Comparison of ENCODE assay signal across 8 cellular contexts in genomic region chr2:230219419-230220331, GRCh38. TPM values are rescaled to one million over a fixed set of nuclear protein-coding genes. Genes with fewer than 3 reads are reported as not detected.
DNase-seq lines count a peak whose midpoint lies in the region; ATAC-seq and TF ChIP-seq lines count a peak whose summit lies in the region.

Gene SP110 (minus strand): TSS chr2:230219984. CDS start chr2:230216927, 3,057 bp downstream.

- ATAC-seq in GM18909 (IDR thresholded peaks at IDR 0.05; ENCODE audit: poor library complexity, unreplicated experiment) (peak; percentile 83), HG03196 (IDR thresholded peaks at IDR 0.05; ENCODE audit: unreplicated experiment) (peak; percentile 87), Panc1 (peak; percentile 99)
- peak; percentile 93 to 94 for ATAC-seq in natural killer cell treated with Interleukin-12 subunit alpha and Interleukin-12 subunit beta and Interleukin-15 and Interleukin-18, amount 100 ng/mL, for 72 hours
- peak; percentile 96 for ATAC-seq in stimulated activated naive CD8-positive, alpha-beta T cell treated with anti-CD3 and anti-CD28 coated beads, Interleukin-15, Interleukin-2, amounts not matched to agents 100 U/mL and 50 U/mL, for 24 hours

- H3K4me3 Mint-ChIP-seq in activated T-helper 1 cell treated with anti-CD3 and anti-CD28 coated beads, Interleukin-12 subunit alpha, Interleukin-12 subunit beta, Interleukin-2, Interleukin-4 antibody, amounts not matched to agents 30 ng/mL and 10 ng/mL and 1 ng/mL, durations not matched to agents 14 hours and 24 hours and 36 hours, result peak within 1 kb of the TSS; percentile 93
- H3K4me3 Mint-ChIP-seq in natural killer cell treated with Interleukin-12 subunit alpha and Interleukin-12 subunit beta and Interleukin-15 and Interleukin-18, amount 100 ng/mL, for 72 hours, result peak within 1 kb of the TSS; percentile 99

- TF ChIP-seq CTCF in AG09319 (IDR thresholded peaks at IDR 0.05; ENCODE audit: low read depth, low read length), result no peak
- no peak for TF ChIP-seq CTCF in Panc1 (IDR thresholded peaks at IDR 0.05)

- H3K4me3 ChIP-seq in Panc1 (ENCODE audit: low read depth in 2 of 2, low read length in 2 of 2), result peak within 1 kb of the TSS; percentile 84 to 87

- H3K36me3 ChIP-seq in Panc1 (ENCODE audit: control insufficient read depth, insufficient read depth, low read length), result no peaks in the 10 kb centered on the region

- peak within 1 kb of the TSS; percentile 90 for H3K27ac ChIP-seq in Panc1 (ENCODE audit: low read length)

- no peaks in the 10 kb centered on the region for H3K27me3 ChIP-seq in Panc1 (ENCODE audit: control insufficient read depth, insufficient read depth, low read length)

- H3K4me1 ChIP-seq in Panc1 (ENCODE audit: control insufficient read depth, insufficient read depth, low read length), result no peaks in the 10 kb centered on the region

- BruUV-seq in Panc1 (replicated peaks; lab: Mats Ljungman, UMichigan), result TSS peak; percentile 81

- no peaks in the 10 kb centered on the region for H3K9me3 ChIP-seq in Panc1 (ENCODE audit: control insufficient read depth, insufficient read depth, low read depth, low read length)

- intact Hi-C loops in Panc1 (cut with micrococcal nuclease; ENCODE audit: unreplicated experiment), result no loop called here
- intact Hi-C loops in activated T-helper 1 cell treated with anti-CD3 and anti-CD28 coated beads, Interleukin-12 subunit alpha, Interleukin-12 subunit beta, Interleukin-2, Interleukin-4 antibody, amounts not matched to agents 30 ng/mL and 10 ng/mL and 1 ng/mL, durations not matched to agents 14 hours and 24 hours and 36 hours (cut with micrococcal nuclease), result loop anchor here (2.0 to 10.0 kb wide), 4 partner anchors 15 to 575 kb away; partner anchors contain the start of genes CAB39 and SP140L

- H3K27ac Mint-ChIP-seq in activated T-helper 1 cell treated with anti-CD3 and anti-CD28 coated beads, Interleukin-12 subunit alpha, Interleukin-12 subunit beta, Interleukin-2, Interleukin-4 antibody, amounts not matched to agents 30 ng/mL and 10 ng/mL and 1 ng/mL, durations not matched to agents 14 hours and 24 hours and 36 hours, result peak within 1 kb of the TSS; percentile 95
- H3K27ac Mint-ChIP-seq in natural killer cell treated with Interleukin-12 subunit alpha and Interleukin-12 subunit beta and Interleukin-15 and Interleukin-18, amount 100 ng/mL, for 72 hours, result peak within 1 kb of the TSS; percentile 95 to 98

- no peaks in the 10 kb centered on the region for H3K27me3 Mint-ChIP-seq in activated T-helper 1 cell treated with anti-CD3 and anti-CD28 coated beads, Interleukin-12 subunit alpha, Interleukin-12 subunit beta, Interleukin-2, Interleukin-4 antibody, amounts not matched to agents 30 ng/mL and 10 ng/mL and 1 ng/mL, durations not matched to agents 14 hours and 24 hours and 36 hours (ENCODE audit: insufficient read depth)
- H3K27me3 Mint-ChIP-seq in natural killer cell treated with Interleukin-12 subunit alpha and Interleukin-12 subunit beta and Interleukin-15 and Interleukin-18, amount 100 ng/mL, for 72 hours, result no peaks in the 10 kb centered on the region

- peaks cover 76% of the 10 kb centered on the region for H3K4me1 Mint-ChIP-seq in activated T-helper 1 cell treated with anti-CD3 and anti-CD28 coated beads, Interleukin-12 subunit alpha, Interleukin-12 subunit beta, Interleukin-2, Interleukin-4 antibody, amounts not matched to agents 30 ng/mL and 10 ng/mL and 1 ng/mL, durations not matched to agents 14 hours and 24 hours and 36 hours (ENCODE audit: low read depth)
- peaks cover 50 to 58% of the 10 kb centered on the region in 2 donors for H3K4me1 Mint-ChIP-seq in natural killer cell treated with Interleukin-12 subunit alpha and Interleukin-12 subunit beta and Interleukin-15 and Interleukin-18, amount 100 ng/mL, for 72 hours (ENCODE audit: low read depth in 2 of 2)

- peaks cover 37% of the 10 kb centered on the region for H3K36me3 Mint-ChIP-seq in activated T-helper 1 cell treated with anti-CD3 and anti-CD28 coated beads, Interleukin-12 subunit alpha, Interleukin-12 subunit beta, Interleukin-2, Interleukin-4 antibody, amounts not matched to agents 30 ng/mL and 10 ng/mL and 1 ng/mL, durations not matched to agents 14 hours and 24 hours and 36 hours (ENCODE audit: low read depth)
- H3K36me3 Mint-ChIP-seq in natural killer cell treated with Interleukin-12 subunit alpha and Interleukin-12 subunit beta and Interleukin-15 and Interleukin-18, amount 100 ng/mL, for 72 hours, result peaks cover 31% of the 10 kb centered on the region

- in situ Hi-C loops in Panc1 (cut with HindIII; ENCODE audit: low pct_unique_long_range_greater_than_20kb, low sequenced_read_pairs), result no loop called here

- POLR2A ChIA-PET in Panc1 (lab: Charles Lee), result no interaction called here

- DNase-seq in AG09319 (ENCODE audit: extremely low read depth, low read depth) (peak; percentile 79), Panc1 (ENCODE audit: low read depth, low spot score) (peak; percentile 56), fibroblast of peridontal ligament (ENCODE audit: extremely low read depth) (peak; percentile 86)
- DNase-seq in activated T-helper 1 cell treated with anti-CD3 and anti-CD28 coated beads, Interleukin-12 subunit alpha, Interleukin-12 subunit beta, Interleukin-2, Interleukin-4 antibody, amounts not matched to agents 30 ng/mL and 10 ng/mL and 1 ng/mL, durations not matched to agents 14 hours and 24 hours and 36 hours (ENCODE audit: low spot score), result peak; percentile 84
- peak; percentile 90 for DNase-seq in natural killer cell treated with Interleukin-12 subunit alpha and Interleukin-12 subunit beta and Interleukin-15 and Interleukin-18, amount 100 ng/mL, for 72 hours (ENCODE audit: low spot score)
- peak; percentile 78 for DNase-seq in stimulated activated naive CD8-positive, alpha-beta T cell treated with anti-CD3 and anti-CD28 coated beads, Interleukin-15, Interleukin-2, amounts not matched to agents 100 U/mL and 50 U/mL, for 24 hours

- no peaks in the 10 kb centered on the region for H3K9me3 Mint-ChIP-seq in activated T-helper 1 cell treated with anti-CD3 and anti-CD28 coated beads, Interleukin-12 subunit alpha, Interleukin-12 subunit beta, Interleukin-2, Interleukin-4 antibody, amounts not matched to agents 30 ng/mL and 10 ng/mL and 1 ng/mL, durations not matched to agents 14 hours and 24 hours and 36 hours
- peaks cover 2% of the 10 kb centered on the region for H3K9me3 Mint-ChIP-seq in natural killer cell treated with Interleukin-12 subunit alpha and Interleukin-12 subunit beta and Interleukin-15 and Interleukin-18, amount 100 ng/mL, for 72 hours

- CTCF ChIA-PET in Panc1 (lab: Charles Lee), result no interaction called here

RNA-seq across cellular contexts. Expression of gene SP110, which starts in this region (rescaled TPM):
- total RNA-seq in Panc1 (2021; ENCODE audit: unreplicated experiment), result 6.2 TPM
- 6.6 TPM for polyA plus RNA-seq in Panc1 (2012; ENCODE audit: insufficient read length)
- 141 and 142 TPM in 2 replicates for total RNA-seq in activated T-helper 1 cell treated with anti-CD3 and anti-CD28 coated beads, Interleukin-12 subunit alpha, Interleukin-12 subunit beta, Interleukin-2, Interleukin-4 antibody, amounts not matched to agents 30 ng/mL and 10 ng/mL and 1 ng/mL, durations not matched to agents 14 hours and 24 hours and 36 hours
- total RNA-seq in natural killer cell treated with Interleukin-12 subunit alpha and Interleukin-12 subunit beta and Interleukin-15 and Interleukin-18, amount 100 ng/mL, for 72 hours, result 10 to 100 TPM; 71.5 to 85.8 TPM

Comparison
In these comparisons a context has a peak if more than half of its experiments do, and no peak if none do; other contexts are left out.
1. Peak in every context shown above with its lines: DNase-seq, ATAC-seq, H3K4me3 ChIP-seq and H3K27ac ChIP-seq.
2. RNA of gene SP110 (total RNA-seq): 141 to 142 TPM in activated T-helper 1 cell treated with anti-CD3 and anti-CD28 coated beads, Interleukin-12 subunit alpha, Interleukin-12 subunit beta, Interleukin-2, Interleukin-4 antibody, amounts not matched to agents 30 ng/mL and 10 ng/mL and 1 ng/mL, durations not matched to agents 14 hours and 24 hours and 36 hours and 71.5 to 85.8 TPM in natural killer cell treated with Interleukin-12 subunit alpha and Interleukin-12 subunit beta and Interleukin-15 and Interleukin-18, amount 100 ng/mL, for 72 hours; 6.2 TPM in Panc1 (single experiment); every median in the first group is over 10 times any median in the second.